15 cellular contexts compared by ENCODE assay signal in the genomic region with DNA sequence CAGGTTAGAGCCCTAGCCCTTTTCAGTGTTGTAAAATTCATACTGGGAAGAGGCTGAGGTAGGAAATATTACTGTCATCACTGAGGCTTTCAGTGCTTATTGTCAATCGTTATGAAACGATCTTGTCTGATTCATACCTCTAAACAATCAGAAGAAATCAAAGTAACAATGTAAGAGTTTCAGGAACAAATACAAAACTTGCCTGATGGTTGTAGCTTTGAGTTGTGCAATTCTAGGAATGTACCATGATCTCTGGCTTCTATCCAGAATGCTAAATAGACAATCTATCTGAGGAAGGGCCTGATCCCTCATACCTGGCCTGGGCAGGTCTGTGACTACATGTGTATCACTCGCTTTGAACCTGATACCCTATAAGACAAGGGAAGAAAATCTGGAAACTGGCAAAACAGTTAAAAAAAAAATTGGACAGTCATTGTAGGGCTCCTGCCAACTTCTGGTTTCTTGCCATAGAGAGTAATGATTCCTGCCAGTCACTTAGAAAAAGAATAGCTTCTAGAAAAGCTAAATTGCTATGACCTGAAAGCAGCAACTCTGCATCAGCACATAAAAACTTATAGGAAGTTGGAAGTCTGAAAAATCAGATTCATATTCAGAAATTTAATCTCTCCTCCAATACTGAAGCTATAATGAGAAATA.
A peak's percentile ranks its signal among the peaks of the same experiment; 100 is the strongest.
DNase-seq lines count a peak whose midpoint lies in the region; ATAC-seq and TF ChIP-seq lines count a peak whose summit lies in the region.
"Had no signal": no experiment of that assay in that cellular context is flagged by ENCODE, and none has a peak within 500 bp of the region (broad histone marks: within the 10 kb centered on the region; RNA-seq: fewer than 3 reads in every experiment).

No MANE protein-coding gene starts in this region.

- peak overlapping the region; percentile 89 for H3K27ac ChIP-seq in subcutaneous abdominal adipose tissue (ENCODE audit: low read depth, low read length)
- H3K27ac ChIP-seq in MM.1S (ENCODE audit: low read length) = no peak overlapping the region
- H3K27ac ChIP-seq: stomach had no signal

- ATAC-seq in activated CD8-positive, alpha-beta T cell treated with anti-CD3 and anti-CD28 coated beads, Interleukin-2, amount 10 ng/mL, durations not matched to agents 7 days and 5 days = no peak
- ATAC-seq: T-helper 17 cell had no signal

- no peaks in the 10 kb centered on the region for H3K36me3 ChIP-seq in subcutaneous abdominal adipose tissue (ENCODE audit: control insufficient read depth in 5 of 5, insufficient read depth in 5 of 5, low read length in 5 of 5)
- H3K36me3 ChIP-seq in BE2C = no peaks in the 10 kb centered on the region
- H3K36me3 ChIP-seq in MM.1S (replicated peaks; ENCODE audit: insufficient read depth, low read length) = no peaks in the 10 kb centered on the region
- H3K36me3 ChIP-seq: stomach had no signal

- H3K4me3 Mint-ChIP-seq in activated CD4-positive, alpha-beta memory T cell treated with anti-CD3 and anti-CD28 coated beads for 36 hours = no peak overlapping the region
- no peak overlapping the region for H3K4me3 Mint-ChIP-seq in activated CD4-positive, alpha-beta memory T cell treated with anti-CD3 and anti-CD28 coated beads, Interleukin-2, amount 10 ng/mL, durations not matched to agents 7 days and 5 days
- no peak overlapping the region for H3K4me3 Mint-ChIP-seq in activated CD8-positive, alpha-beta T cell treated with anti-CD3 and anti-CD28 coated beads, Interleukin-2, amount 10 ng/mL, durations not matched to agents 7 days and 5 days
- H3K4me3 Mint-ChIP-seq: activated naive CD8-positive, alpha-beta T cell treated with anti-CD3 and anti-CD28 coated beads, Interleukin-2, amount 10 ng/mL, durations not matched to agents 7 days and 5 days; T-helper 17 cell had no signal

- intact Hi-C loops in activated CD4-positive, alpha-beta memory T cell treated with anti-CD3 and anti-CD28 coated beads for 36 hours (cut with micrococcal nuclease) = loop anchor here (1.0 kb wide), 3 partner anchors 8 to 347 kb away; no protein-coding TSS in a partner anchor

- no peaks in the 10 kb centered on the region for H3K79me2 ChIP-seq in MM.1S (ENCODE audit: low read length)

- CTCF ChIA-PET in activated CD4-positive, alpha-beta memory T cell treated with anti-CD3 and anti-CD28 coated beads for 36 hours (lab: Charles Lee) = interaction anchor here (1.0 to 1.1 kb wide), 2 partner anchors 347 to 614 kb away, joined by 3 read pairs; no protein-coding TSS in a partner anchor
- CTCF ChIA-PET in activated CD4-positive, alpha-beta memory T cell treated with anti-CD3 and anti-CD28 coated beads, Interleukin-2, amount 10 ng/mL, durations not matched to agents 7 days and 5 days (lab: Charles Lee) = no interaction called here
- CTCF ChIA-PET in activated CD8-positive, alpha-beta T cell treated with anti-CD3 and anti-CD28 coated beads, Interleukin-2, amount 10 ng/mL, durations not matched to agents 7 days and 5 days (lab: Charles Lee) = interaction anchor here (0.6 kb wide), 1 partner anchor 81 kb away, joined by 3 read pairs; no protein-coding TSS in a partner anchor

- H3K36me3 Mint-ChIP-seq in activated CD4-positive, alpha-beta memory T cell treated with anti-CD3 and anti-CD28 coated beads for 36 hours = peaks cover 6% of the 10 kb centered on the region
- no peaks in the 10 kb centered on the region for H3K36me3 Mint-ChIP-seq in activated CD4-positive, alpha-beta memory T cell treated with anti-CD3 and anti-CD28 coated beads, Interleukin-2, amount 10 ng/mL, durations not matched to agents 7 days and 5 days (ENCODE audit: low read depth)
- no peaks in the 10 kb centered on the region for H3K36me3 Mint-ChIP-seq in activated CD8-positive, alpha-beta T cell treated with anti-CD3 and anti-CD28 coated beads, Interleukin-2, amount 10 ng/mL, durations not matched to agents 7 days and 5 days (ENCODE audit: low read depth)
- H3K36me3 Mint-ChIP-seq: activated naive CD8-positive, alpha-beta T cell treated with anti-CD3 and anti-CD28 coated beads, Interleukin-2, amount 10 ng/mL, durations not matched to agents 7 days and 5 days had no signal

- no peaks in the 10 kb centered on the region for H3K9me2 ChIP-seq in MM.1S (replicated peaks; ENCODE audit: insufficient read depth, low read length)

- H3K27me3 ChIP-seq in subcutaneous abdominal adipose tissue (ENCODE audit: control insufficient read depth in 5 of 5, insufficient read depth in 4 of 5, low read length in 5 of 5) (no peaks in the 10 kb centered on the region), BE2C (no peaks in the 10 kb centered on the region), MM.1S (replicated peaks; ENCODE audit: insufficient read depth, low read length) (no peaks in the 10 kb centered on the region)
- H3K27me3 ChIP-seq: stomach had no signal

- peaks cover 0 to 65% (median 48%) of the 10 kb centered on the region in 5 donors for H3K4me1 ChIP-seq in subcutaneous abdominal adipose tissue (ENCODE audit: control insufficient read depth in 5 of 5, insufficient read depth in 5 of 5, low read length in 5 of 5)
- H3K4me1 ChIP-seq in BE2C = peaks cover 4% of the 10 kb centered on the region; the same call in 1 of the 2 replicates
- H3K4me1 ChIP-seq in MM.1S (ENCODE audit: low read length) = no peaks in the 10 kb centered on the region

- no peaks in the 10 kb centered on the region for H3K9me3 ChIP-seq in subcutaneous abdominal adipose tissue (ENCODE audit: control insufficient read depth in 5 of 5, low read length in 5 of 5)
- no peaks in the 10 kb centered on the region for H3K9me3 ChIP-seq in BE2C
- no peaks in the 10 kb centered on the region for H3K9me3 ChIP-seq in MM.1S (replicated peaks; ENCODE audit: insufficient read depth, low read length)
- H3K9me3 ChIP-seq: stomach had no signal

- POLR2A ChIA-PET in activated CD4-positive, alpha-beta memory T cell treated with anti-CD3 and anti-CD28 coated beads for 36 hours (lab: Charles Lee) = interaction anchor here (0.6 to 0.7 kb wide), 4 partner anchors 27 to 298 kb away, joined by 3 to 4 read pairs (median 3); no protein-coding TSS in a partner anchor
- POLR2A ChIA-PET in activated CD4-positive, alpha-beta memory T cell treated with anti-CD3 and anti-CD28 coated beads, Interleukin-2, amount 10 ng/mL, durations not matched to agents 7 days and 5 days (lab: Charles Lee) = no interaction called here
- POLR2A ChIA-PET in activated CD8-positive, alpha-beta T cell treated with anti-CD3 and anti-CD28 coated beads, Interleukin-2, amount 10 ng/mL, durations not matched to agents 7 days and 5 days (lab: Charles Lee) = no interaction called here

- no peaks in the 10 kb centered on the region for H4K20me1 ChIP-seq in MM.1S (ENCODE audit: insufficient read depth, low read length)

- H2AFZ ChIP-seq in MM.1S (ENCODE audit: low read length) = no peak overlapping the region

- no peak for TF ChIP-seq CTCF in BE2C (IDR thresholded peaks at IDR 0.05; ENCODE audit: low read depth, low read length)
- no peak for TF ChIP-seq CTCF in MM.1S (IDR thresholded peaks at IDR 0.05; ENCODE audit: low read length)

- H3K4me3 ChIP-seq in subcutaneous abdominal adipose tissue (ENCODE audit: low read depth in 1 of 5, low read length in 5 of 5) (no peak overlapping the region), BE2C (ENCODE audit: low read depth, low read length) (no peak overlapping the region), MM.1S (ENCODE audit: low read length) (no peak overlapping the region)
- H3K4me3 ChIP-seq: stomach had no signal

- no peaks in the 10 kb centered on the region for H3F3A ChIP-seq in MM.1S (ENCODE audit: insufficient read depth, low read length)

- H3K27ac Mint-ChIP-seq in activated CD4-positive, alpha-beta memory T cell treated with anti-CD3 and anti-CD28 coated beads for 36 hours = peak overlapping the region; percentile 47
- H3K27ac Mint-ChIP-seq in activated CD4-positive, alpha-beta memory T cell treated with anti-CD3 and anti-CD28 coated beads, Interleukin-2, amount 10 ng/mL, durations not matched to agents 7 days and 5 days = no peak overlapping the region
- no peak overlapping the region for H3K27ac Mint-ChIP-seq in activated CD8-positive, alpha-beta T cell treated with anti-CD3 and anti-CD28 coated beads, Interleukin-2, amount 10 ng/mL, durations not matched to agents 7 days and 5 days
- H3K27ac Mint-ChIP-seq: activated naive CD8-positive, alpha-beta T cell treated with anti-CD3 and anti-CD28 coated beads, Interleukin-2, amount 10 ng/mL, durations not matched to agents 7 days and 5 days; T-helper 17 cell had no signal

- no peaks in the 10 kb centered on the region for H3K9me3 Mint-ChIP-seq in activated CD4-positive, alpha-beta memory T cell treated with anti-CD3 and anti-CD28 coated beads for 36 hours
- no peaks in the 10 kb centered on the region for H3K9me3 Mint-ChIP-seq in activated CD4-positive, alpha-beta memory T cell treated with anti-CD3 and anti-CD28 coated beads, Interleukin-2, amount 10 ng/mL, durations not matched to agents 7 days and 5 days
- H3K9me3 Mint-ChIP-seq in activated CD8-positive, alpha-beta T cell treated with anti-CD3 and anti-CD28 coated beads, Interleukin-2, amount 10 ng/mL, durations not matched to agents 7 days and 5 days (ENCODE audit: insufficient read depth) = no peaks in the 10 kb centered on the region

- no peak overlapping the region for H3K4me2 ChIP-seq in MM.1S (ENCODE audit: low read depth, low read length)

- H3K9ac ChIP-seq in subcutaneous abdominal adipose tissue (ENCODE audit: low read length in 5 of 5) (peak overlapping the region in 2 of 5 donors; percentile 3 to 74), MM.1S (ENCODE audit: low read length) (no peak overlapping the region)

- no peaks in the 10 kb centered on the region for H3K27me3 Mint-ChIP-seq in activated CD4-positive, alpha-beta memory T cell treated with anti-CD3 and anti-CD28 coated beads for 36 hours
- no peaks in the 10 kb centered on the region for H3K27me3 Mint-ChIP-seq in activated CD4-positive, alpha-beta memory T cell treated with anti-CD3 and anti-CD28 coated beads, Interleukin-2, amount 10 ng/mL, durations not matched to agents 7 days and 5 days
- H3K27me3 Mint-ChIP-seq in activated CD8-positive, alpha-beta T cell treated with anti-CD3 and anti-CD28 coated beads, Interleukin-2, amount 10 ng/mL, durations not matched to agents 7 days and 5 days (ENCODE audit: low read depth) = no peaks in the 10 kb centered on the region
- H3K27me3 Mint-ChIP-seq: activated naive CD8-positive, alpha-beta T cell treated with anti-CD3 and anti-CD28 coated beads, Interleukin-2, amount 10 ng/mL, durations not matched to agents 7 days and 5 days; T-helper 17 cell had no signal

- peak; percentile 11 for DNase-seq in activated CD4-positive, alpha-beta memory T cell treated with anti-CD3 and anti-CD28 coated beads for 36 hours
- no peak for DNase-seq in activated CD4-positive, alpha-beta memory T cell treated with anti-CD3 and anti-CD28 coated beads, Interleukin-2, amount 10 ng/mL, durations not matched to agents 7 days and 5 days
- peak; percentile 52 for DNase-seq in astrocyte of the hippocampus (ENCODE audit: low read depth, low spot score)
- DNase-seq in globus pallidus (ENCODE audit: low spot score) = peak; percentile 5
- no peak for DNase-seq in BE2C
- DNase-seq in MM.1S = no peak
- no peak for DNase-seq in activated CD8-positive, alpha-beta T cell treated with anti-CD3 and anti-CD28 coated beads, Interleukin-2, amount 10 ng/mL, durations not matched to agents 7 days and 5 days
- DNase-seq: activated CD4-positive, alpha-beta T cell treated with anti-CD3 and anti-CD28 coated beads, Interleukin-2, amount 50 U/mL, for 48 hours; activated naive CD8-positive, alpha-beta T cell treated with anti-CD3 and anti-CD28 coated beads, Interleukin-2, amount 10 ng/mL, durations not matched to agents 7 days and 5 days; DND-41; NCI-H1436 treated with DMSO at 0.1 percent for 48 hours; stimulated activated CD4-positive, alpha-beta T cell treated with anti-CD3 and anti-CD28 coated beads, Interleukin-2, amount 100 ng/mL, for 24 hours; stomach; T-helper 17 cell had no signal

- peaks cover 31% of the 10 kb centered on the region for H3K4me1 Mint-ChIP-seq in activated CD4-positive, alpha-beta memory T cell treated with anti-CD3 and anti-CD28 coated beads for 36 hours (ENCODE audit: low read depth)
- peaks cover 12% of the 10 kb centered on the region for H3K4me1 Mint-ChIP-seq in activated CD4-positive, alpha-beta memory T cell treated with anti-CD3 and anti-CD28 coated beads, Interleukin-2, amount 10 ng/mL, durations not matched to agents 7 days and 5 days
- no peaks in the 10 kb centered on the region for H3K4me1 Mint-ChIP-seq in activated CD8-positive, alpha-beta T cell treated with anti-CD3 and anti-CD28 coated beads, Interleukin-2, amount 10 ng/mL, durations not matched to agents 7 days and 5 days (ENCODE audit: low read depth)

Comparison
In these comparisons a context has a peak if more than half of its experiments do, and no peak if none do; other contexts are left out.
1. DNase-seq: peak in activated CD4-positive, alpha-beta memory T cell treated with anti-CD3 and anti-CD28 coated beads for 36 hours (single experiment), astrocyte of the hippocampus (single experiment) and globus pallidus (single experiment); none in activated CD4-positive, alpha-beta memory T cell treated with anti-CD3 and anti-CD28 coated beads, Interleukin-2, amount 10 ng/mL, durations not matched to agents 7 days and 5 days (single experiment), BE2C (single experiment), MM.1S (single experiment) and activated CD8-positive, alpha-beta T cell treated with anti-CD3 and anti-CD28 coated beads, Interleukin-2, amount 10 ng/mL, durations not matched to agents 7 days and 5 days (single experiment).